ENCODE assay signal across 8 cellular contexts in the genomic region with DNA sequence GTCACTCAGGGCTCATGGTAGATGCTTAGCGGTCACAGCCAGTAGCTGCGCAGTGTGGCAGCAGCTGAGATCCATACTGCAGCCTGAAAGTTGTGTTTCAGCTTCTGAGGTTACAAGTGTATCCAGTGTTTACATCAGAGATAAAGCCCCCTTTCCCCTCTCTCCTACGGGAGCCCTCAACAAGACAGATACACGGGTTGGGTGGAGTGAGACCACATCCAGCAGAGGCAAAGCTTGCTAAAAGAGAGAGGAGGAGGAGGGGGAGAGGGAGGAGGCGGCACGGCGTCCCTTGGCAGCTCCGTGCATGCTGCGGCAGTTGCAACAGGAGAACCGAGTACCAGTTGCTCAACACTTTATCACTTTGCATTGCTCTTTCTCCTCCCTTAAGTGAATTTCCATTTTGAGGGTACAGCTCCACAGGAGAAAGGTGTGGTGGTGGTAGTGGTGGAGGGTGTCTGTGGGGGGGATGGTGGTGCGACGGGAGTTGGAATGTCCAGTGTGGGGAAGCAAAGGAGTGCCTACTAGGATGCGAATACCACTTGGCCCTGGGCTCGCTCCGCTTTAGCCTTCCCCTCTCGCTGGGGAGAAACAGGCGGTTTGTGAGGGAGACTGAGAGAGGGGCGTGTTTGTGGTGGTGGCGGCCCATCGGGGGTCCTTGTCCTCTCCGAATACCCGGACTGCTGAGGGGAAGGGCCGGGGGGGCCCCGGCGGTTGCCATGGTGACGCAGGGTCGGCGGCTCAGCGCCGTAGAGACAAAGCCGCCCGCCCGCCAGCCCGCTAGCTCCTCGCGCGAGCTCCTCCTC. TPM values are rescaled to one million over a fixed set of nuclear protein-coding genes. Genes with fewer than 3 reads are reported as not detected.
DNase-seq lines count a peak whose midpoint lies in the region; ATAC-seq and TF ChIP-seq lines count a peak whose summit lies in the region.

No MANE protein-coding gene starts in this region.

- H3K4me1 ChIP-seq in CD8-positive, alpha-beta T cell (ENCODE audit: insufficient read depth, low read length) = peaks cover 7% of the 10 kb centered on the region
- H3K4me1 ChIP-seq in Peyer's patch = peaks cover 0 to 15% (median 13%) of the 10 kb centered on the region in 4 donors
- H3K4me1 ChIP-seq in body of pancreas = peaks cover 22% of the 10 kb centered on the region
- peaks cover 0 to 23% (median 15%) of the 10 kb centered on the region in 6 donors for H3K4me1 ChIP-seq in spleen

- POLR2A ChIA-PET in CD8-positive, alpha-beta T cell (lab: Charles Lee) = interaction anchor here (1.5 kb wide), 1 partner anchor 151 kb away, joined by 3 read pairs; no protein-coding TSS in a partner anchor

- H3K27me3 Mint-ChIP-seq in CD8-positive, alpha-beta T cell (ENCODE audit: low read depth) = peaks cover 54% of the 10 kb centered on the region

- H3K4me1 Mint-ChIP-seq in CD8-positive, alpha-beta T cell (ENCODE audit: low read depth) = peaks cover 15% of the 10 kb centered on the region

- WGBS in body of pancreas, 2 donors = 4 to 9% methylated on average over 20 to 27 of the region's 37 CpGs
- 5 to 11% (median 6%) methylated on average over 22 to 37 of the region's 37 CpGs for WGBS in spleen, 5 donors

- H3K27ac Mint-ChIP-seq in CD8-positive, alpha-beta T cell = no peak overlapping the region

- peak overlapping the region; percentile 81 for H3K4me3 Mint-ChIP-seq in CD8-positive, alpha-beta T cell

- no peak overlapping the region for H3K27ac ChIP-seq in CD8-positive, alpha-beta T cell (ENCODE audit: low read depth, low read length)
- H3K27ac ChIP-seq in Peyer's patch = no peak overlapping the region
- no peak overlapping the region for H3K27ac ChIP-seq in body of pancreas
- H3K27ac ChIP-seq in spleen = no peak overlapping the region

- H3K9me3 ChIP-seq in CD8-positive, alpha-beta T cell (ENCODE audit: low read length) = no peaks in the 10 kb centered on the region
- H3K9me3 ChIP-seq in Peyer's patch (no peaks in the 10 kb centered on the region), body of pancreas (no peaks in the 10 kb centered on the region), iPS-18c (ENCODE audit: control insufficient read depth, insufficient read depth, low read length) (no peaks in the 10 kb centered on the region), spleen (peaks cover 0 to 4% (median 0%) of the 10 kb centered on the region in 8 donors)

- no peaks in the 10 kb centered on the region for H3K36me3 ChIP-seq in CD8-positive, alpha-beta T cell (ENCODE audit: insufficient read depth, low read length)
- H3K36me3 ChIP-seq in Peyer's patch (no peaks in the 10 kb centered on the region), body of pancreas (replicated peaks in 1 of 2; ENCODE audit: insufficient read depth in 1 of 2, low read depth in 2 of 2) (no peaks in the 10 kb centered on the region), spleen (no peaks in the 10 kb centered on the region)

- peak overlapping the region; percentile 26 for H3K4me3 ChIP-seq in CD8-positive, alpha-beta T cell (ENCODE audit: low read depth, low read length)
- H3K4me3 ChIP-seq in Peyer's patch = peak overlapping the region; percentile 6 to 44 (median 42)
- H3K4me3 ChIP-seq in body of pancreas = no peak overlapping the region
- H3K4me3 ChIP-seq in iPS-18c (ENCODE audit: insufficient read depth, low read depth, low read length) = peak overlapping the region; percentile 74
- peak overlapping the region in 5 of 8 donors; percentile 26 to 66 (median 34) for H3K4me3 ChIP-seq in spleen

- TF ChIP-seq POLR2A in Peyer's patch (IDR thresholded peaks at IDR 0.05) (no peak), body of pancreas (IDR thresholded peaks at IDR 0.05) (peak in 1 of 3 donors; percentile 9), spleen (IDR thresholded peaks at IDR 0.05) (no peak)

- H3K36me3 Mint-ChIP-seq in CD8-positive, alpha-beta T cell = no peaks in the 10 kb centered on the region

- H3K9me3 Mint-ChIP-seq in CD8-positive, alpha-beta T cell = peaks cover 10% of the 10 kb centered on the region

- ATAC-seq in CD8-positive, alpha-beta T cell = peak; percentile 42
- ATAC-seq in body of pancreas (peak; percentile 50), HG02588 (IDR thresholded peaks at IDR 0.05; ENCODE audit: unreplicated experiment) (no peak)

- DNase-seq in CD8-positive, alpha-beta T cell = peak in 3 of 7 experiments; percentile 16 to 38 (median 37)
- DNase-seq in HT1080 (ENCODE audit: low read depth) (peak; percentile 67), Peyer's patch (peak in 1 of 3 donors; percentile 61), body of pancreas (peak; percentile 19 to 41 (median 24)), spleen (no peak), GDM1 (lab: John Stamatoyannopoulos, UW) (no peak)

- intact Hi-C loops in CD8-positive, alpha-beta T cell (cut with DNase I, micrococcal nuclease) = no loop called here
- intact Hi-C loops in body of pancreas (cut with DNase I) (no loop called here), spleen (cut with DNase I; ENCODE audit: low total_unique reads) (no loop called here)

- TF ChIP-seq CTCF in CD8-positive, alpha-beta T cell (IDR thresholded peaks at IDR 0.05) = no peak
- TF ChIP-seq CTCF in Peyer's patch (IDR thresholded peaks at IDR 0.05) (no peak), body of pancreas (IDR thresholded peaks at IDR 0.05) (no peak), spleen (IDR thresholded peaks at IDR 0.05 in 8 of 11, conservative IDR thresholded peaks at IDR 0.05 in 3 of 11) (no peak)

- H3K27me3 ChIP-seq in CD8-positive, alpha-beta T cell (ENCODE audit: insufficient read depth, low read length) = peaks cover 28% of the 10 kb centered on the region
- peaks cover 0 to 23% of the 10 kb centered on the region in 2 donors for H3K27me3 ChIP-seq in Peyer's patch
- H3K27me3 ChIP-seq in body of pancreas = peaks cover 0 to 15% of the 10 kb centered on the region in 2 donors
- peaks cover 0 to 77% (median 62%) of the 10 kb centered on the region in 7 donors for H3K27me3 ChIP-seq in spleen (replicated peaks in 1 of 7)

- CTCF ChIA-PET in CD8-positive, alpha-beta T cell (lab: Charles Lee) = interaction anchor here (0.9 to 1.0 kb wide), 2 partner anchors 19 to 398 kb away, joined by 3 read pairs; no protein-coding TSS in a partner anchor

RNA-seq across cellular contexts. Expression of a gene that starts 0.4 kb away (rescaled TPM):
- not detected for total RNA-seq in CD8-positive, alpha-beta T cell
- total RNA-seq in HT1080 (2014; rRNA removed; shearing (Covaris generic)) = 6.3 and 8.2 TPM in 2 replicates
- polyA plus RNA-seq in HT1080 (2015; cell fraction: cytosol; rRNA removed) = 10.1 and 15.4 TPM in 2 replicates
- 5.3 and 5.8 TPM in 2 replicates for polyA plus RNA-seq in HT1080 (2015; cell fraction: nucleus; rRNA removed)
- total RNA-seq in Peyer's patch (not detected), body of pancreas (1 to 10 TPM in 1 of 2 donors, under 1 TPM in 1; 0.33 to 1.6 TPM), spleen (1 to 10 TPM in 2 of 7 donors, under 1 TPM in 3, not detected in 2; 0.30 to 3.6 (median 0.63) TPM)
- under 1 TPM in 2 of 3 donors, not detected in 1; 0.02 to 0.03 TPM for polyA plus RNA-seq in spleen

Comparison
In these comparisons a context has a peak if more than half of its experiments do, and no peak if none do; other contexts are left out.
1. DNase-seq: peak in HT1080 (single experiment) and body of pancreas (4 of 4); none in spleen (single experiment) and GDM1 (single experiment).
2. H3K4me3 ChIP-seq: peak in CD8-positive, alpha-beta T cell (single experiment), Peyer's patch (4 of 4), iPS-18c (single experiment) and spleen (5 of 8); none in body of pancreas (0 of 2).